In the genomic region with DNA sequence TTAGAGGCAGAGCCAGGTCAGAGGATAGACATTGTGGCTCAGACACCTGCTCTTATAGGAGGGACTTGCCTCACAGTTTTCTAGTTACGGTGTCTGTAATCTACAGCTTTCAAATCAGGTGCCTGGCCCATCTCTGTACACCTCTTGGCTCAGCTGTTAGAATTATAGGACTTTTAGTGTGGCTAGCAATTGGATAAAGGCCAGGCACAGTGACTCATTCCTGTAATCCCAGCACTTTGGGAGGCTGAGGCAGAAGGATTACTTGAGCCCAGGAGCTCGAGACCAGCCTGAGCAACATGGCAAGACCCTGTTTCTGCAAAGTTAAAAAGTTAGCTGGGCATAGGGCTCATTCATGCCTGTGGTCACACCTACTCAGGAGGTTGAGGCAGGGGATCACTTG, we compare ENCODE assay signal across 20 cellular contexts. TPM values are rescaled to one million over a fixed set of nuclear protein-coding genes. Genes with fewer than 3 reads are reported as not detected.
DNase-seq lines count a peak whose midpoint lies in the region; ATAC-seq, FAIRE-seq and TF ChIP-seq lines count a peak whose summit lies in the region.
"Had no signal": no experiment of that assay in that cellular context is flagged by ENCODE, and none has a peak within 500 bp of the region (broad histone marks: within the 10 kb centered on the region; RNA-seq: fewer than 3 reads in every experiment).

No MANE protein-coding gene starts in this region.

- H3K9ac ChIP-seq in HCT116 (ENCODE audit: low read length) (no peak overlapping the region), astrocyte (ENCODE audit: low read length) (no peak overlapping the region)
- H3K9ac ChIP-seq: BLaER1 treated with 17β-estradiol and CSF1 and Interleukin-3, amounts not matched to agents 10 nM and 100 nM; KMS-11 had no signal

- H3K9me3 ChIP-seq in HCT116 (ENCODE audit: control insufficient read depth in 1 of 2, insufficient read depth in 1 of 2, low read depth in 1 of 2, low read length in 2 of 2), result no peaks in the 10 kb centered on the region
- no peaks in the 10 kb centered on the region for H3K9me3 ChIP-seq in astrocyte (ENCODE audit: insufficient read depth, low read depth, low read length)
- H3K9me3 ChIP-seq in small intestine (ENCODE audit: control insufficient read depth, low read depth), result no peaks in the 10 kb centered on the region
- H3K9me3 ChIP-seq in PC-9 (ENCODE audit: insufficient read depth, low read depth), result no peaks in the 10 kb centered on the region
- H3K9me3 ChIP-seq: BLaER1 treated with 17β-estradiol and CSF1 and Interleukin-3, amounts not matched to agents 10 nM and 100 nM; left lung; thyroid gland had no signal

- POLR2A ChIA-PET in HCT116 (lab: Charles Lee), result no interaction called here
- POLR2A ChIA-PET in PC-9 (lab: Charles Lee; ENCODE audit: unreplicated experiment), result no interaction called here

- no peak for TF ChIP-seq RAD21 in HCT116 (IDR thresholded peaks at IDR 0.05; ENCODE audit: low read depth)

- H2AFZ ChIP-seq in HCT116 (ENCODE audit: low read depth, low read length, poor library complexity, severe bottlenecking) (no peak overlapping the region), astrocyte (ENCODE audit: low read depth, low read length) (no peak overlapping the region), PC-9 (no peak overlapping the region)

- DNase-seq in HCT116 (ENCODE audit: low read depth, low spot score), result no peak
- DNase-seq in astrocyte (ENCODE audit: low read depth), result peak; percentile 26
- peak; percentile 38 for DNase-seq in fibroblast of peridontal ligament (ENCODE audit: extremely low read depth)
- peak; percentile 47 for DNase-seq in small intestine
- no peak for DNase-seq in PC-9
- DNase-seq in activated CD4-positive, alpha-beta T cell treated with anti-CD3 and anti-CD28 coated beads, Interleukin-2, amount 50 U/mL, for 1 hour, result no peak
- DNase-seq: activated naive CD4-positive, alpha-beta T cell treated with anti-CD3 and anti-CD28 coated beads for 36 hours; activated T-cell treated with anti-CD3 and anti-CD28 coated beads, Interleukin-2, amount 50 U/mL, for 1 hour; effector CD8-positive, alpha-beta T cell; foreskin melanocyte; left lung; naive B cell; NCI-H1417; NCI-H748 treated with DMSO at 0.1 percent for 48 hours; thyroid gland had no signal

- intact Hi-C loops in HCT116 (cut with micrococcal nuclease), result no loop called here
- intact Hi-C loops in PC-9 (cut with micrococcal nuclease; ENCODE audit: unreplicated experiment), result no loop called here

- no peaks in the 10 kb centered on the region for H3K27me3 Mint-ChIP-seq in astrocyte (ENCODE audit: low read depth, unreplicated experiment)
- H3K27me3 Mint-ChIP-seq: naive B cell had no signal

- no peak overlapping the region for H3K4me3 ChIP-seq in HCT116 (replicated peaks in 1 of 2; ENCODE audit: low read depth in 1 of 2, low read length in 2 of 2)
- H3K4me3 ChIP-seq in astrocyte (ENCODE audit: insufficient read depth, low read depth, low read length), result no peak overlapping the region
- no peak overlapping the region for H3K4me3 ChIP-seq in small intestine (ENCODE audit: low read depth in 1 of 2, low read length in 2 of 2)
- H3K4me3 ChIP-seq in PC-9, result no peak overlapping the region
- H3K4me3 ChIP-seq: BLaER1 treated with 17β-estradiol and CSF1 and Interleukin-3, amounts not matched to agents 10 nM and 100 nM; cardiac muscle cell; left lung; thyroid gland had no signal

- H3K4me2 ChIP-seq in HCT116 (ENCODE audit: low read length) (no peak overlapping the region), astrocyte (ENCODE audit: low read length) (no peak overlapping the region), PC-9 (no peak overlapping the region)
- H3K4me2 ChIP-seq: KMS-11 had no signal

- FAIRE-seq in astrocyte (lab: Jason Lieb, UNC), result no peak
- no peak for FAIRE-seq in small intestine (lab: Jason Lieb, UNC)

- H3K36me3 Mint-ChIP-seq in astrocyte (ENCODE audit: low read depth, unreplicated experiment), result peaks cover 33% of the 10 kb centered on the region

- no peaks in the 10 kb centered on the region for H3K9me3 Mint-ChIP-seq in astrocyte (ENCODE audit: unreplicated experiment)
- H3K9me3 Mint-ChIP-seq: activated naive CD4-positive, alpha-beta T cell treated with anti-CD3 and anti-CD28 coated beads for 36 hours; naive B cell had no signal

- H3K27me3 ChIP-seq in HCT116 (ENCODE audit: insufficient read depth, low read length), result no peaks in the 10 kb centered on the region
- no peaks in the 10 kb centered on the region for H3K27me3 ChIP-seq in astrocyte (ENCODE audit: insufficient read depth, low read length)
- H3K27me3 ChIP-seq in small intestine (ENCODE audit: control insufficient read depth in 2 of 2, insufficient read depth in 2 of 2, low read length in 2 of 2), result no peaks in the 10 kb centered on the region
- H3K27me3 ChIP-seq in PC-9 (ENCODE audit: insufficient read depth, low read depth), result no peaks in the 10 kb centered on the region
- H3K27me3 ChIP-seq: BLaER1 treated with 17β-estradiol and CSF1 and Interleukin-3, amounts not matched to agents 10 nM and 100 nM; cardiac muscle cell; left lung; thyroid gland had no signal

- H3K36me3 ChIP-seq in HCT116 (ENCODE audit: control insufficient read depth in 1 of 2, insufficient read depth in 2 of 2, low read length in 2 of 2) (peaks cover 13 to 29% of the 10 kb centered on the region in 2 experiments; a peak in 3 of 4 replicates), astrocyte (ENCODE audit: insufficient read depth, low read length) (peaks cover 50% of the 10 kb centered on the region), small intestine (ENCODE audit: control insufficient read depth in 2 of 2, insufficient read depth in 2 of 2, low read length in 2 of 2) (peaks cover 8 to 27% of the 10 kb centered on the region in 2 donors), PC-9 (ENCODE audit: low read depth) (peaks cover 29% of the 10 kb centered on the region)

- H3K4me3 Mint-ChIP-seq in astrocyte (ENCODE audit: unreplicated experiment), result no peak overlapping the region
- H3K4me3 Mint-ChIP-seq: activated naive CD4-positive, alpha-beta T cell treated with anti-CD3 and anti-CD28 coated beads for 36 hours; naive B cell had no signal

- WGBS in small intestine, 3 donors, result 48 to 70% (median 53%) methylated on average over 2 of the region's 2 CpGs

- H3K27ac ChIP-seq in HCT116 (ENCODE audit: low read depth, low read length), result no peak overlapping the region
- no peak overlapping the region for H3K27ac ChIP-seq in astrocyte (ENCODE audit: low read depth, low read length)
- H3K27ac ChIP-seq in small intestine (ENCODE audit: low read depth in 1 of 2, low read length in 1 of 2), result no peak overlapping the region
- no peak overlapping the region for H3K27ac ChIP-seq in PC-9
- H3K27ac ChIP-seq: BLaER1 treated with 17β-estradiol and CSF1 and Interleukin-3, amounts not matched to agents 10 nM and 100 nM; KMS-11; thyroid gland had no signal

- H3F3A ChIP-seq in PC-9 (ENCODE audit: insufficient read depth, low read depth), result no peaks in the 10 kb centered on the region

- no peaks in the 10 kb centered on the region for H3K4me1 Mint-ChIP-seq in astrocyte (ENCODE audit: low read depth, unreplicated experiment)

- no peak for TF ChIP-seq CTCF in HCT116 (IDR thresholded peaks at IDR 0.05 in 2 of 3, conservative IDR thresholded peaks at IDR 0.05 in 1 of 3; ENCODE audit: borderline replicate concordance in 1 of 3, insufficient read depth in 1 of 3, low read depth in 2 of 3, low read length in 2 of 3)
- no peak for TF ChIP-seq CTCF in astrocyte (IDR thresholded peaks at IDR 0.05; ENCODE audit: insufficient read depth, low read depth, low read length)
- TF ChIP-seq CTCF in PC-9 (conservative IDR thresholded peaks at IDR 0.05), result no peak

- RAD21 ChIA-PET in HCT116 (lab: Charles Lee; ENCODE audit: low non-redundant PET in 1 of 2, low total read pairs in 2 of 2, uncharacterized antibody in 2 of 2, unreplicated experiment in 2 of 2), result no interaction called here

- no peaks in the 10 kb centered on the region for H3K79me2 ChIP-seq in HCT116 (ENCODE audit: insufficient read depth, low read length)
- H3K79me2 ChIP-seq in astrocyte (ENCODE audit: insufficient read depth, low read length), result no peaks in the 10 kb centered on the region
- no peaks in the 10 kb centered on the region for H3K79me2 ChIP-seq in PC-9 (ENCODE audit: low read depth)

- H3K4me1 ChIP-seq in HCT116 (ENCODE audit: control insufficient read depth in 1 of 2, insufficient read depth in 2 of 2, low read length in 2 of 2) (peaks cover 0 to 4% of the 10 kb centered on the region in 2 experiments; a peak in 1 of 4 replicates), astrocyte (ENCODE audit: insufficient read depth, low read length) (no peaks in the 10 kb centered on the region), small intestine (ENCODE audit: control insufficient read depth in 2 of 2, insufficient read depth in 1 of 2, low read depth in 1 of 2, low read length in 1 of 2) (peaks cover 0 to 3% of the 10 kb centered on the region in 2 donors), PC-9 (replicated peaks; ENCODE audit: insufficient read depth) (no peaks in the 10 kb centered on the region)
- H3K4me1 ChIP-seq: thyroid gland had no signal

- CTCF ChIA-PET in HCT116 (lab: Charles Lee) (no interaction called here), PC-9 (lab: Charles Lee) (interaction anchor here (0.6 kb wide), 1 partner anchor 1385 kb away, joined by 4 read pairs; no protein-coding TSS in a partner anchor)

- no peaks in the 10 kb centered on the region for H4K20me1 ChIP-seq in HCT116 (ENCODE audit: insufficient read depth)
- peaks cover 55% of the 10 kb centered on the region for H4K20me1 ChIP-seq in astrocyte (ENCODE audit: insufficient read depth, low read length)
- no peaks in the 10 kb centered on the region for H4K20me1 ChIP-seq in PC-9 (ENCODE audit: insufficient read depth)

- no peaks in the 10 kb centered on the region for H3K9me2 ChIP-seq in HCT116 (ENCODE audit: insufficient read depth)
- no peaks in the 10 kb centered on the region for H3K9me2 ChIP-seq in PC-9 (ENCODE audit: insufficient read depth)

- no peak overlapping the region for H3K27ac Mint-ChIP-seq in astrocyte (ENCODE audit: unreplicated experiment)
- H3K27ac Mint-ChIP-seq: activated naive CD4-positive, alpha-beta T cell treated with anti-CD3 and anti-CD28 coated beads for 36 hours had no signal

- BruUV-seq in HCT116 (replicated peaks; lab: Mats Ljungman, UMichigan) (no TSS peak), PC-9 (replicated peaks; lab: Mats Ljungman, UMichigan) (no TSS peak)

- ATAC-seq in HCT116 (no peak), GM18517 (IDR thresholded peaks at IDR 0.05; ENCODE audit: unreplicated experiment) (no peak)
- ATAC-seq: left lung had no signal

- no peak for TF ChIP-seq POLR2A in HCT116 (IDR thresholded peaks at IDR 0.05; ENCODE audit: borderline replicate concordance, extremely low read depth, insufficient read depth, insufficient read length)

TF ChIP-seq in HCT116, 20 proteins besides CTCF, POLR2A, EP300 and RAD21 (continues in another document):
- TF ChIP-seq FOSL1 (IDR thresholded peaks at IDR 0.05; ENCODE audit: low read depth), result 0 out of 2 replicates have a peak, but pooled peaks have one; percentile 12

RNA-seq across cellular contexts. Expression of gene BRPF3, which starts 20.0 kb away (rescaled TPM):
- total RNA-seq in HCT116 (2021; ENCODE audit: unreplicated experiment) (20.3 TPM), astrocyte (28.8 and 32.0 TPM in 2 replicates), PC-9 (2021) (27.3 and 32.3 TPM in 2 replicates)
- polyA plus RNA-seq in HCT116 (2012), result 14.7 and 15.5 TPM in 2 replicates
- 10 to 100 TPM; 12.7 to 20.6 (median 18.6) TPM for polyA plus RNA-seq in small intestine

RNA-seq across cellular contexts. Expression of gene PNPLA1, which starts 53.3 kb away (rescaled TPM):
- total RNA-seq in HCT116 (2021; ENCODE audit: unreplicated experiment) (0.10 TPM), astrocyte (not detected in 2 replicates), PC-9 (2021) (0.17 TPM in 1 of 2 replicates, not detected in the other)
- polyA plus RNA-seq in HCT116 (2012), result 0.17 and 0.25 TPM in 2 replicates
- 1 to 10 TPM in 2 of 3 donors, under 1 TPM in 1; 0.55 to 2.7 (median 1.3) TPM for polyA plus RNA-seq in small intestine
- total RNA-seq: activated naive CD4-positive, alpha-beta T cell treated with anti-CD3 and anti-CD28 coated beads for 36 hours; cardiac muscle cell; H4 had no signal
- polyA plus RNA-seq: cardiac muscle cell had no signal

Comparison
In these comparisons a context has a peak if more than half of its experiments do, and no peak if none do; other contexts are left out.
1. DNase-seq: peak in astrocyte (single experiment), fibroblast of peridontal ligament (single experiment) and small intestine (single experiment); none in HCT116 (single experiment), PC-9 (0 of 2) and activated CD4-positive, alpha-beta T cell treated with anti-CD3 and anti-CD28 coated beads, Interleukin-2, amount 50 U/mL, for 1 hour (single experiment).